In genomic region chr7:26060713-26061339, GRCh38 we compare ENCODE assay signal across 15 cellular contexts.
DNase-seq lines count a peak whose midpoint lies in the region; ATAC-seq and TF ChIP-seq lines count a peak whose summit lies in the region.
"Had no signal": no experiment of that assay in that cellular context is flagged by ENCODE, and none has a peak within 500 bp of the region (broad histone marks: within the 10 kb centered on the region; RNA-seq: fewer than 3 reads in every experiment).

No MANE protein-coding gene starts in this region.

- H3K4me3 Mint-ChIP-seq in type B pancreatic cell = no peak overlapping the region
- H3K4me3 Mint-ChIP-seq: activated CD4-positive, alpha-beta T cell treated with anti-CD3 and anti-CD28 coated beads, Interleukin-2, amount 10 ng/mL, durations not matched to agents 7 days and 5 days; activated naive CD8-positive, alpha-beta T cell treated with anti-CD3 and anti-CD28 coated beads, Interleukin-2, amount 10 ng/mL, durations not matched to agents 7 days and 5 days; activated T-helper 17 cell treated with anti-CD3 and anti-CD28 coated beads, Interleukin-2, amount 50 U/mL, for 72 hours; CD4-positive, alpha-beta T cell; effector memory CD8-positive, alpha-beta T cell; memory B cell had no signal

- TF ChIP-seq CTCF in type B pancreatic cell (conservative IDR thresholded peaks at IDR 0.05) = no peak

- ATAC-seq in left colon = peak; percentile 81

- DNase-seq in DMS79 (lab: John Stamatoyannopoulos, UW) (peak; percentile 87), NCI-H1105 (lab: John Stamatoyannopoulos, UW) (peak; percentile 74), NCI-H446 treated with DMSO at 0.1 percent for 48 hours (lab: John Stamatoyannopoulos, UW) (peak; percentile 69), left colon (no peak), OCI-M2 (lab: John Stamatoyannopoulos, UW; ENCODE audit: unreplicated experiment) (no peak), ACHN (no peak), type B pancreatic cell (ENCODE audit: extremely low spot score, unreplicated experiment) (no peak)
- DNase-seq: esophagus squamous epithelium had no signal

- in situ Hi-C loops in ACHN (cut with HindIII; ENCODE audit: low pct_ligation_motif_present, low pct_unique_long_range_greater_than_20kb, low sequenced_read_pairs) = no loop called here

- intact Hi-C loops in left colon (cut with DNase I, micrococcal nuclease) = loop anchor here in 1 of 2 donors (5.0 kb wide), 1 partner anchor 169 kb away; no protein-coding TSS in a partner anchor

- H3K27ac Mint-ChIP-seq in type B pancreatic cell = no peak overlapping the region
- H3K27ac Mint-ChIP-seq: activated CD4-positive, alpha-beta T cell treated with anti-CD3 and anti-CD28 coated beads, Interleukin-2, amount 10 ng/mL, durations not matched to agents 7 days and 5 days; activated naive CD8-positive, alpha-beta T cell treated with anti-CD3 and anti-CD28 coated beads, Interleukin-2, amount 10 ng/mL, durations not matched to agents 7 days and 5 days; activated T-helper 17 cell treated with anti-CD3 and anti-CD28 coated beads, Interleukin-2, amount 50 U/mL, for 72 hours; CD4-positive, alpha-beta T cell; effector memory CD8-positive, alpha-beta T cell; memory B cell had no signal

- H3K9me3 Mint-ChIP-seq in type B pancreatic cell = no peaks in the 10 kb centered on the region
- H3K9me3 Mint-ChIP-seq: activated CD4-positive, alpha-beta T cell treated with anti-CD3 and anti-CD28 coated beads, Interleukin-2, amount 10 ng/mL, durations not matched to agents 7 days and 5 days; activated naive CD8-positive, alpha-beta T cell treated with anti-CD3 and anti-CD28 coated beads, Interleukin-2, amount 10 ng/mL, durations not matched to agents 7 days and 5 days; activated T-helper 17 cell treated with anti-CD3 and anti-CD28 coated beads, Interleukin-2, amount 50 U/mL, for 72 hours; CD4-positive, alpha-beta T cell; effector memory CD8-positive, alpha-beta T cell had no signal

- peaks cover 2% of the 10 kb centered on the region for H3K27me3 Mint-ChIP-seq in type B pancreatic cell

- H3K4me1 Mint-ChIP-seq in type B pancreatic cell (ENCODE audit: unreplicated experiment) = no peaks in the 10 kb centered on the region
- H3K4me1 Mint-ChIP-seq: activated T-helper 17 cell treated with anti-CD3 and anti-CD28 coated beads, Interleukin-2, amount 50 U/mL, for 72 hours had no signal

- no peaks in the 10 kb centered on the region for H3K36me3 Mint-ChIP-seq in type B pancreatic cell
- H3K36me3 Mint-ChIP-seq: activated naive CD8-positive, alpha-beta T cell treated with anti-CD3 and anti-CD28 coated beads, Interleukin-2, amount 10 ng/mL, durations not matched to agents 7 days and 5 days; brain; memory B cell had no signal

Comparison
In these comparisons a context has a peak if more than half of its experiments do, and no peak if none do; other contexts are left out.
1. DNase-seq: peak in DMS79 (single experiment), NCI-H1105 (single experiment) and NCI-H446 treated with DMSO at 0.1 percent for 48 hours (single experiment); none in left colon (0 of 2), OCI-M2 (single experiment), ACHN (single experiment) and type B pancreatic cell (single experiment).